Comparison of ENCODE assay signal across 16 cellular contexts in the genomic region with DNA sequence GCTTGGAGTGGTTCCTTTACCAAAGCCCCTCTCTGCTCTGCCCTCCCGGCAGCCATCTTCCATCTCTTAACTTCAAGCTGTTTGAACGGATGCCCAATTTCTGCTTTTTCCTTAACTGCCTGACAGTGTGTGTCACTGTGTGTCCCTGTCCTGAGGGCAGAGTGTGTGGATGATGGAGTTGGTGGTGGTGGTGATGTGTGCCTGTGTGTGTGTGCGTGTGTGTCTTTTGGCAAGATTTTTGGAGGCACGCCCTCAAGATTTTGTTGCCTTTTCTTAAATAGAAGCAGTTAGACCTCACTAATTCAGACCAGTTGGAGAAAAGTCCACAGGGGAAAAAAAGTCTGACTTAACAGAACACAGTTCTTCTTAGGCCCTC. TPM values are rescaled to one million over a fixed set of nuclear protein-coding genes. Genes with fewer than 3 reads are reported as not detected.
DNase-seq lines count a peak whose midpoint lies in the region; ATAC-seq and TF ChIP-seq lines count a peak whose summit lies in the region.
"Had no signal": no experiment of that assay in that cellular context is flagged by ENCODE, and none has a peak within 500 bp of the region (broad histone marks: within the 10 kb centered on the region; RNA-seq: fewer than 3 reads in every experiment).

No MANE protein-coding gene starts in this region.

- peak overlapping the region; percentile 52 for H2AFZ ChIP-seq in PC-3 (ENCODE audit: low read length)

- DNase-seq in PC-3 (peak; percentile 37), fibroblast of mammary gland (ENCODE audit: low read depth) (peak; percentile 79), vagina (ENCODE audit: extremely low spot score in 2 of 2) (no peak), hypothalamus (lab: John Stamatoyannopoulos, UW) (no peak), DMS153 treated with DMSO at 0.1 percent for 48 hours (lab: John Stamatoyannopoulos, UW; ENCODE audit: unreplicated experiment) (no peak), mesenteric fat pad (ENCODE audit: low spot score) (no peak)
- DNase-seq: activated naive CD4-positive, alpha-beta T cell treated with anti-CD3 and anti-CD28 coated beads for 36 hours; CD4-positive, CD25-positive, alpha-beta regulatory T cell; endodermal cell; kidney glomerular epithelial cell; NCI-H2029; NCI-H69; stimulated activated CD4-positive, alpha-beta T cell treated with anti-CD3 and anti-CD28 coated beads, Interleukin-4, amount 100 ng/mL, for 4 hours; T-helper 17 cell had no signal

- BruUV-seq in PC-3 (replicated peaks; lab: Mats Ljungman, UMichigan), result no TSS peak

- H3K9me2 ChIP-seq in PC-3 (replicated peaks; ENCODE audit: low read length), result no peaks in the 10 kb centered on the region

- H3K9me3 ChIP-seq in PC-3 (ENCODE audit: low read length) (no peaks in the 10 kb centered on the region), muscle layer of duodenum (ENCODE audit: control insufficient read depth in 1 of 2, low read length in 2 of 2) (no peaks in the 10 kb centered on the region), vagina (no peaks in the 10 kb centered on the region)
- H3K9me3 ChIP-seq: HAP-1 had no signal

- H3K4me3 ChIP-seq in PC-3 (ENCODE audit: low read length) (no peak overlapping the region), fibroblast of mammary gland (ENCODE audit: control insufficient read depth, low read depth, low read length) (no peak overlapping the region), muscle layer of duodenum (ENCODE audit: low read depth in 1 of 2, low read length in 2 of 2) (no peak overlapping the region), vagina (no peak overlapping the region)
- H3K4me3 ChIP-seq: HAP-1 had no signal

- H3K36me3 ChIP-seq in PC-3 (ENCODE audit: low read depth, low read length) (no peaks in the 10 kb centered on the region), muscle layer of duodenum (ENCODE audit: control insufficient read depth in 1 of 2, insufficient read depth in 2 of 2, low read length in 2 of 2) (no peaks in the 10 kb centered on the region), vagina (no peaks in the 10 kb centered on the region)
- H3K36me3 ChIP-seq: HAP-1 had no signal

- H3K27ac ChIP-seq in PC-3 (ENCODE audit: low read length) (peak overlapping the region; percentile 19), muscle layer of duodenum (ENCODE audit: low read length) (peak overlapping the region; percentile 6), vagina (peak overlapping the region; percentile 70)

- no peak overlapping the region for H3K9ac ChIP-seq in PC-3 (ENCODE audit: low read length)

- CTCF ChIA-PET in PC-3 (lab: Charles Lee), result no interaction called here

- peaks cover 5% of the 10 kb centered on the region; the same call in 1 of the 2 replicates for H3K4me1 ChIP-seq in PC-3 (ENCODE audit: insufficient read depth, low read length)
- peaks cover 12 to 49% of the 10 kb centered on the region in 2 donors for H3K4me1 ChIP-seq in muscle layer of duodenum (ENCODE audit: control insufficient read depth in 1 of 2, insufficient read depth in 2 of 2, low read length in 2 of 2)
- peaks cover 61% of the 10 kb centered on the region for H3K4me1 ChIP-seq in vagina
- H3K4me1 ChIP-seq: HAP-1 had no signal

- POLR2A ChIA-PET in PC-3 (lab: Charles Lee; ENCODE audit: unreplicated experiment), result no interaction called here

- H3K79me2 ChIP-seq in PC-3 (ENCODE audit: low read length), result no peaks in the 10 kb centered on the region

- ATAC-seq in PC-3, result peak; percentile 38
- ATAC-seq: T-helper 17 cell had no signal

- intact Hi-C loops in PC-3 (cut with micrococcal nuclease), result loop anchor here (1.0 to 2.0 kb wide), 2 partner anchors 12 to 24 kb away; no protein-coding TSS in a partner anchor
- intact Hi-C loops in vagina (cut with DNase I), result no loop called here

- TF ChIP-seq CTCF in PC-3 (conservative IDR thresholded peaks at IDR 0.05; ENCODE audit: low read depth, low read length) (no peak), fibroblast of mammary gland (conservative IDR thresholded peaks at IDR 0.05; ENCODE audit: control insufficient read depth, insufficient read depth, low read depth, low read length) (no peak), vagina (IDR thresholded peaks at IDR 0.05) (no peak)

- H3K27me3 ChIP-seq in PC-3 (ENCODE audit: low read length) (no peaks in the 10 kb centered on the region), muscle layer of duodenum (ENCODE audit: low read depth, low read length) (no peaks in the 10 kb centered on the region), vagina (no peaks in the 10 kb centered on the region)

- H4K20me1 ChIP-seq in PC-3 (ENCODE audit: low read length), result no peaks in the 10 kb centered on the region

- H3K4me2 ChIP-seq in PC-3 (ENCODE audit: low read length), result 0 out of 2 replicates have a peak overlapping the region, but pooled peaks have one; percentile 4

- no peaks in the 10 kb centered on the region for H3F3A ChIP-seq in PC-3 (ENCODE audit: low read length, unreplicated experiment)

- TF ChIP-seq POLR2A in vagina (IDR thresholded peaks at IDR 0.05), result no peak

RNA-seq across cellular contexts. Expression of a gene that starts 30.3 kb away (rescaled TPM):
- total RNA-seq in PC-3 (2014; rRNA removed) (2.6 and 4.5 TPM in 2 replicates), vagina (2.7 TPM), mesenteric fat pad (3.9 TPM)
- total RNA-seq: activated naive CD4-positive, alpha-beta T cell treated with anti-CD3 and anti-CD28 coated beads for 36 hours; CD4-positive, CD25-positive, alpha-beta regulatory T cell; T-helper 17 cell had no signal

Comparison
In these comparisons a context has a peak if more than half of its experiments do, and no peak if none do; other contexts are left out.
1. DNase-seq: peak in PC-3 (single experiment) and fibroblast of mammary gland (single experiment); none in vagina (0 of 2), hypothalamus (0 of 51), DMS153 treated with DMSO at 0.1 percent for 48 hours (single experiment) and mesenteric fat pad (single experiment).
2. H3K27ac ChIP-seq: peak in every context shown above with its lines; median percentile 70 in vagina; 19 in PC-3; 6 in muscle layer of duodenum.